ENCODE assay signal across 24 cellular contexts in the genomic region with DNA sequence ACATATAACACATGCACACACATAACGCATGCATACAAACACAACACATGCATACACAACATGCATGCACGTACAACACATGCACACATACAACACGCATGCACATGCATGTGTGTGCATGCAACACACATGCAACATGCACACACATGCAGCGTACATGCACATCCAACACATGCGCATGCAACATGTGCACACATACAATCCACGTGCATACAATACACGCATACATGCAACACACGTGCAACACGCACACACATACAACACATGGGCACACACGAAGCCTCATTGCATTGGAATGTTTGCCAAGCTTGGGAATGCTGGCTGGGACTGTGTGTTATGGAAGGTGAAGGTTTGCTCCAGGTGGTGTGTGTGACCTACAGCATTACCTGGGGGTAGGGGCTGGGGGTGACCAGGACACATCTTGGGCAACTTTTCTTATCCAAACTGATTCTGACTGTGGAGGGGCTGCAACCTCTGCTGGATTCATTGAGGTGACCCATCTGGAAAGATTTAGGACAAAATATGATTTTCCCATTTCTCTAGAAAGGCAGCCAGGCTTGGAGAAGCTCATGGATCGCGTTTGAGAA. TPM values are rescaled to one million over a fixed set of nuclear protein-coding genes. Genes with fewer than 3 reads are reported as not detected.
"Had no signal": no experiment of that assay in that cellular context is flagged by ENCODE, and none has a peak within 500 bp of the region (broad histone marks: within the 10 kb centered on the region; RNA-seq: fewer than 3 reads in every experiment).

No MANE protein-coding gene starts in this region.

- H3K27ac Mint-ChIP-seq: naive thymus-derived CD4-positive, alpha-beta T cell; nephron progenitor cell; type B pancreatic cell had no signal

- H3K9me3 ChIP-seq: neutrophil, psoas muscle, uterus had no signal

- H3K27me3 ChIP-seq: neutrophil, uterus had no signal

- H3K36me3 ChIP-seq: heart left ventricle, neutrophil, sigmoid colon, uterus had no signal

- H3K36me3 Mint-ChIP-seq: naive thymus-derived CD4-positive, alpha-beta T cell; type B pancreatic cell had no signal

- DNase-seq: heart left ventricle; hippocampal formation; kidney glomerular epithelial cell; mesendoderm; naive thymus-derived CD4-positive, alpha-beta T cell; nephron progenitor cell; psoas muscle; retina; sigmoid colon; stimulated activated CD4-positive, alpha-beta T cell treated with anti-CD3 and anti-CD28 coated beads, Interleukin-12 subunit alpha, Interleukin-12 subunit beta, amount 100 ng/mL, for 4 hours; stimulated activated naive CD4-positive, alpha-beta T cell; uterus had no signal

- H3K4me1 ChIP-seq: heart left ventricle, psoas muscle, sigmoid colon, uterus had no signal

- FAIRE-seq: frontal cortex had no signal

- H3K4me3 Mint-ChIP-seq: naive thymus-derived CD4-positive, alpha-beta T cell; nephron progenitor cell; type B pancreatic cell had no signal

- H3K4me1 Mint-ChIP-seq: naive thymus-derived CD4-positive, alpha-beta T cell; nephron progenitor cell had no signal

- H3K27ac ChIP-seq: heart left ventricle, neutrophil, psoas muscle, sigmoid colon, skin epidermis, uterus had no signal

- H3K4me3 ChIP-seq: heart left ventricle, psoas muscle, sigmoid colon, skin epidermis, uterus had no signal

- ATAC-seq: heart left ventricle; naive thymus-derived CD4-positive, alpha-beta T cell; psoas muscle had no signal

RNA-seq across cellular contexts. Expression of a gene that starts 58.9 kb away (rescaled TPM):
- total RNA-seq: fibroblast of lung; frontal cortex; glomerular endothelial cell; heart left ventricle; liver; lung microvascular endothelial cell; mononuclear cell; naive thymus-derived CD4-positive, alpha-beta T cell; osteoblast; psoas muscle; sigmoid colon; uterus had no signal
- polyA plus RNA-seq: esophagus; fibroblast of lung; heart left ventricle; liver; naive thymus-derived CD4-positive, alpha-beta T cell; psoas muscle; sigmoid colon; thymus had no signal
